ENCODE assay signal across 1 cellular context in the genomic region with DNA sequence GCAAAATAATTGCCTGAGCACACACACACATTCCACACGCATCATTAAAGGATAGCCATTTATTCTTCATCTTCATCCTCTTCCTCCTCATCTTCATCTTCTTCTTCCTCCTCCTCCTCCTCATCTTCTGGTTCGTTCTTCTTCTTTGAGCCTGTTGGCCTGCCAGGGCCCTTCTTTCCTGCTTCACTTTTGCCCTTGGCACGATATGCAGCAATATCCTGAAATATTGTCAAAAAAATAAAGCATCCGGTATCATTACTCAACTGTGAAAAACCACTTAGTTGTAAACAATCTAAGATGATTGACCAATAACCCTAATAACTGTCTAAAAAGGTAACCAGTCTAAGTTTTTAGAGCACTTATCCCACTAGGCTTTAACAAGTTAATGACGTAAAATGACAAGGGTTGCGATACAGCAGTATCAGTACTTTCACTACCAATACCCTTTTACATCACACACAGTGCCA.
TF ChIP-seq lines count a peak whose summit lies in the region.

No MANE protein-coding gene starts in this region.

TF ChIP-seq in HEK293, 187 proteins besides CTCF, POLR2A, EP300 and RAD21 (continued from another document):
- TF ChIP-seq, protein P1, sequence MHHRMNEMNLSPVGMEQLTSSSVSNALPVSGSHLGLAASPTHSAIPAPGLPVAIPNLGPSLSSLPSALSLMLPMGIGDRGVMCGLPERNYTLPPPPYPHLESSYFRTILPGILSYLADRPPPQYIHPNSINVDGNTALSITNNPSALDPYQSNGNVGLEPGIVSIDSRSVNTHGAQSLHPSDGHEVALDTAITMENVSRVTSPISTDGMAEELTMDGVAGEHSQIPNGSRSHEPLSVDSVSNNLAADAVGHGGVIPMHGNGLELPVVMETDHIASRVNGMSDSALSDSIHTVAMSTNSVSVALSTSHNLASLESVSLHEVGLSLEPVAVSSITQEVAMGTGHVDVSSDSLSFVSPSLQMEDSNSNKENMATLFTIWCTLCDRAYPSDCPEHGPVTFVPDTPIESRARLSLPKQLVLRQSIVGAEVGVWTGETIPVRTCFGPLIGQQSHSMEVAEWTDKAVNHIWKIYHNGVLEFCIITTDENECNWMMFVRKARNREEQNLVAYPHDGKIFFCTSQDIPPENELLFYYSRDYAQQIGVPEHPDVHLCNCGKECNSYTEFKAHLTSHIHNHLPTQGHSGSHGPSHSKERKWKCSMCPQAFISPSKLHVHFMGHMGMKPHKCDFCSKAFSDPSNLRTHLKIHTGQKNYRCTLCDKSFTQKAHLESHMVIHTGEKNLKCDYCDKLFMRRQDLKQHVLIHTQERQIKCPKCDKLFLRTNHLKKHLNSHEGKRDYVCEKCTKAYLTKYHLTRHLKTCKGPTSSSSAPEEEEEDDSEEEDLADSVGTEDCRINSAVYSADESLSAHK (tag by site-specific recombination; IDR thresholded peaks at IDR 0.05): no peak
- TF ChIP-seq ZNF785 (tag by site-specific recombination; IDR thresholded peaks at IDR 0.05): no peak
- TF ChIP-seq ZIC2 (tag by site-specific recombination; IDR thresholded peaks at IDR 0.05): no peak
- no peak for TF ChIP-seq ZNF112 (tag by site-specific recombination; IDR thresholded peaks at IDR 0.05)
